20 cellular contexts compared by ENCODE assay signal in genomic region chr12:58727526-58727925, GRCh38.
DNase-seq lines count a peak whose midpoint lies in the region; ATAC-seq and TF ChIP-seq lines count a peak whose summit lies in the region.
"Had no signal": no experiment of that assay in that cellular context is flagged by ENCODE, and none has a peak within 500 bp of the region (broad histone marks: within the 10 kb centered on the region; RNA-seq: fewer than 3 reads in every experiment).

No MANE protein-coding gene starts in this region.

- ATAC-seq in GM18502 (IDR thresholded peaks at IDR 0.05; ENCODE audit: poor library complexity, unreplicated experiment) (no peak), HG02852 (IDR thresholded peaks at IDR 0.05; ENCODE audit: unreplicated experiment) (no peak)

- H3K9me3 Mint-ChIP-seq in MCF 10A (ENCODE audit: unreplicated experiment), result no peaks in the 10 kb centered on the region
- H3K9me3 Mint-ChIP-seq in activated CD4-positive, alpha-beta memory T cell treated with anti-CD3 and anti-CD28 coated beads, Interleukin-2, amount 10 ng/mL, durations not matched to agents 7 days and 5 days, result peaks cover 4% of the 10 kb centered on the region
- H3K9me3 Mint-ChIP-seq: nephron had no signal

- BruUV-seq in MCF 10A (replicated peaks; lab: Mats Ljungman, UMichigan), result no TSS peak

- H3K27me3 ChIP-seq in breast epithelium, result no peaks in the 10 kb centered on the region
- H3K27me3 ChIP-seq: hepatocyte had no signal

- POLR2A ChIA-PET in MCF 10A (lab: Yijun Ruan, JAX), result interaction anchor here (1.1 kb wide), 1 partner anchor 23 kb away, joined by 3 read pairs; no protein-coding TSS in a partner anchor
- POLR2A ChIA-PET in activated CD4-positive, alpha-beta memory T cell treated with anti-CD3 and anti-CD28 coated beads, Interleukin-2, amount 10 ng/mL, durations not matched to agents 7 days and 5 days (lab: Charles Lee), result no interaction called here

- intact Hi-C loops in MCF 10A (cut with micrococcal nuclease) (no loop called here), breast epithelium (cut with DNase I; ENCODE audit: low total_unique reads) (no loop called here)

- H3K4me3 ChIP-seq in breast epithelium (no peak overlapping the region), foreskin fibroblast (ENCODE audit: low read depth in 1 of 2, low read length in 2 of 2) (no peak overlapping the region)
- H3K4me3 ChIP-seq: hepatocyte had no signal

- no peaks in the 10 kb centered on the region for H3K36me3 ChIP-seq in breast epithelium

- TF ChIP-seq CTCF in MCF 10A (IDR thresholded peaks at IDR 0.05; ENCODE audit: unreplicated experiment) (no peak), breast epithelium (IDR thresholded peaks at IDR 0.05) (no peak), foreskin fibroblast (IDR thresholded peaks at IDR 0.05; ENCODE audit: low read depth, low read length) (no peak)

- no peaks in the 10 kb centered on the region for H3K4me1 ChIP-seq in breast epithelium

- no peak for TF ChIP-seq POLR2A in breast epithelium (IDR thresholded peaks at IDR 0.05)

- no peak overlapping the region for H3K4me3 Mint-ChIP-seq in MCF 10A (ENCODE audit: unreplicated experiment)
- no peak overlapping the region for H3K4me3 Mint-ChIP-seq in activated CD4-positive, alpha-beta memory T cell treated with anti-CD3 and anti-CD28 coated beads, Interleukin-2, amount 10 ng/mL, durations not matched to agents 7 days and 5 days
- H3K4me3 Mint-ChIP-seq: activated naive CD8-positive, alpha-beta T cell treated with anti-CD3 and anti-CD28 coated beads, Interleukin-2, amount 10 ng/mL, durations not matched to agents 7 days and 5 days; CD14-positive monocyte; nephron had no signal

- H3K4me1 Mint-ChIP-seq in MCF 10A (ENCODE audit: insufficient read depth, unreplicated experiment), result peaks cover 6% of the 10 kb centered on the region
- no peaks in the 10 kb centered on the region for H3K4me1 Mint-ChIP-seq in activated CD4-positive, alpha-beta memory T cell treated with anti-CD3 and anti-CD28 coated beads, Interleukin-2, amount 10 ng/mL, durations not matched to agents 7 days and 5 days
- H3K4me1 Mint-ChIP-seq: activated naive CD8-positive, alpha-beta T cell treated with anti-CD3 and anti-CD28 coated beads, Interleukin-2, amount 10 ng/mL, durations not matched to agents 7 days and 5 days; CD14-positive monocyte; nephron had no signal

- H3K36me3 Mint-ChIP-seq in MCF 10A (ENCODE audit: insufficient read depth, unreplicated experiment), result no peaks in the 10 kb centered on the region
- H3K36me3 Mint-ChIP-seq in activated CD4-positive, alpha-beta memory T cell treated with anti-CD3 and anti-CD28 coated beads, Interleukin-2, amount 10 ng/mL, durations not matched to agents 7 days and 5 days (ENCODE audit: low read depth), result no peaks in the 10 kb centered on the region
- H3K36me3 Mint-ChIP-seq: activated naive CD8-positive, alpha-beta T cell treated with anti-CD3 and anti-CD28 coated beads, Interleukin-2, amount 10 ng/mL, durations not matched to agents 7 days and 5 days; CD14-positive monocyte had no signal

- no peaks in the 10 kb centered on the region for H3K27me3 Mint-ChIP-seq in MCF 10A (ENCODE audit: insufficient read depth, unreplicated experiment)
- H3K27me3 Mint-ChIP-seq in activated CD4-positive, alpha-beta memory T cell treated with anti-CD3 and anti-CD28 coated beads, Interleukin-2, amount 10 ng/mL, durations not matched to agents 7 days and 5 days, result no peaks in the 10 kb centered on the region
- H3K27me3 Mint-ChIP-seq: activated naive CD8-positive, alpha-beta T cell treated with anti-CD3 and anti-CD28 coated beads, Interleukin-2, amount 10 ng/mL, durations not matched to agents 7 days and 5 days had no signal

- DNase-seq in MCF 10A (ENCODE audit: unreplicated experiment), result peak; percentile 30
- DNase-seq in breast epithelium (ENCODE audit: low spot score in 2 of 2), result no peak
- DNase-seq in amniotic epithelial cell (ENCODE audit: low read depth), result peak; percentile 54
- peak; percentile 31 to 53 for DNase-seq in foreskin fibroblast
- DNase-seq in T-helper 1 cell, result no peak
- DNase-seq in activated CD4-positive, alpha-beta memory T cell treated with anti-CD3 and anti-CD28 coated beads, Interleukin-2, amount 10 ng/mL, durations not matched to agents 7 days and 5 days, result no peak
- DNase-seq: activated CD4-positive, CD25-positive, alpha-beta regulatory T cell; activated naive CD8-positive, alpha-beta T cell treated with anti-CD3 and anti-CD28 coated beads, Interleukin-2, amount 10 ng/mL, durations not matched to agents 7 days and 5 days; activated T-cell treated with anti-CD3 and anti-CD28 coated beads, Interleukin-2, amount 50 U/mL, for 48 hours; caudate nucleus; effector memory CD4-positive, alpha-beta T cell; MM.1S; NCI-H2029 treated with DMSO at 0.1 percent for 48 hours; NCI-H510A treated with DMSO at 0.1 percent for 48 hours; Right ventricle myocardium superior had no signal

- no peak overlapping the region for H3K27ac Mint-ChIP-seq in MCF 10A (ENCODE audit: low read depth, unreplicated experiment)
- no peak overlapping the region for H3K27ac Mint-ChIP-seq in activated CD4-positive, alpha-beta memory T cell treated with anti-CD3 and anti-CD28 coated beads, Interleukin-2, amount 10 ng/mL, durations not matched to agents 7 days and 5 days
- H3K27ac Mint-ChIP-seq: activated naive CD8-positive, alpha-beta T cell treated with anti-CD3 and anti-CD28 coated beads, Interleukin-2, amount 10 ng/mL, durations not matched to agents 7 days and 5 days; CD14-positive monocyte; nephron had no signal

- CTCF ChIA-PET in MCF 10A (lab: Yijun Ruan, JAX), result no interaction called here
- CTCF ChIA-PET in activated CD4-positive, alpha-beta memory T cell treated with anti-CD3 and anti-CD28 coated beads, Interleukin-2, amount 10 ng/mL, durations not matched to agents 7 days and 5 days (lab: Charles Lee), result no interaction called here

- H3K27ac ChIP-seq in breast epithelium, result no peak overlapping the region
- H3K27ac ChIP-seq: hepatocyte had no signal

- H3K9me3 ChIP-seq in breast epithelium, result no peaks in the 10 kb centered on the region

Comparison
In these comparisons a context has a peak if more than half of its experiments do, and no peak if none do; other contexts are left out.
1. DNase-seq: peak in MCF 10A (single experiment), amniotic epithelial cell (single experiment) and foreskin fibroblast (2 of 2); none in breast epithelium (0 of 2), T-helper 1 cell (0 of 5) and activated CD4-positive, alpha-beta memory T cell treated with anti-CD3 and anti-CD28 coated beads, Interleukin-2, amount 10 ng/mL, durations not matched to agents 7 days and 5 days (single experiment).